ENCODE assay signal across 15 cellular contexts in genomic region chr20:51656726-51657260, GRCh38.
"Had no signal": no experiment of that assay in that cellular context is flagged by ENCODE, and none has a peak within 500 bp of the region (broad histone marks: within the 10 kb centered on the region; RNA-seq: fewer than 3 reads in every experiment).

No MANE protein-coding gene starts in this region.

- H3K27ac Mint-ChIP-seq: naive thymus-derived CD4-positive, alpha-beta T cell had no signal

- H3K9me3 ChIP-seq: heart left ventricle, right atrium auricular region, upper lobe of left lung, uterus had no signal

- DNase-seq: dermis blood vessel endothelial cell; heart left ventricle; hippocampal formation; mammary epithelial cell; naive thymus-derived CD4-positive, alpha-beta T cell; small intestine; stimulated activated CD4-positive, alpha-beta T cell treated with anti-CD3 and anti-CD28 coated beads, Interleukin-12 subunit alpha, Interleukin-12 subunit beta, amount 100 ng/mL, for 4 hours; stimulated activated naive CD4-positive, alpha-beta T cell treated with Interleukin-2 at 50 U/mL for 16 hours; uterus had no signal

- H3K4me3 Mint-ChIP-seq: naive thymus-derived CD4-positive, alpha-beta T cell had no signal

- H3K27me3 ChIP-seq: heart left ventricle, right atrium auricular region, upper lobe of left lung, uterus had no signal

- H3K36me3 ChIP-seq: right atrium auricular region, uterus had no signal

- H3K27ac ChIP-seq: heart left ventricle, right atrium auricular region, upper lobe of left lung, uterus had no signal

- H3K9me3 Mint-ChIP-seq: naive thymus-derived CD4-positive, alpha-beta T cell had no signal

- ATAC-seq: esophagus mucosa; heart left ventricle; left lobe of liver; naive thymus-derived CD4-positive, alpha-beta T cell had no signal

- H3K4me3 ChIP-seq: heart left ventricle, right atrium auricular region, upper lobe of left lung, uterus had no signal

- H3K4me1 ChIP-seq: right atrium auricular region, uterus had no signal

- H3K36me3 Mint-ChIP-seq: naive thymus-derived CD4-positive, alpha-beta T cell had no signal

- FAIRE-seq: colon, frontal cortex, small intestine had no signal
